In the genomic region with DNA sequence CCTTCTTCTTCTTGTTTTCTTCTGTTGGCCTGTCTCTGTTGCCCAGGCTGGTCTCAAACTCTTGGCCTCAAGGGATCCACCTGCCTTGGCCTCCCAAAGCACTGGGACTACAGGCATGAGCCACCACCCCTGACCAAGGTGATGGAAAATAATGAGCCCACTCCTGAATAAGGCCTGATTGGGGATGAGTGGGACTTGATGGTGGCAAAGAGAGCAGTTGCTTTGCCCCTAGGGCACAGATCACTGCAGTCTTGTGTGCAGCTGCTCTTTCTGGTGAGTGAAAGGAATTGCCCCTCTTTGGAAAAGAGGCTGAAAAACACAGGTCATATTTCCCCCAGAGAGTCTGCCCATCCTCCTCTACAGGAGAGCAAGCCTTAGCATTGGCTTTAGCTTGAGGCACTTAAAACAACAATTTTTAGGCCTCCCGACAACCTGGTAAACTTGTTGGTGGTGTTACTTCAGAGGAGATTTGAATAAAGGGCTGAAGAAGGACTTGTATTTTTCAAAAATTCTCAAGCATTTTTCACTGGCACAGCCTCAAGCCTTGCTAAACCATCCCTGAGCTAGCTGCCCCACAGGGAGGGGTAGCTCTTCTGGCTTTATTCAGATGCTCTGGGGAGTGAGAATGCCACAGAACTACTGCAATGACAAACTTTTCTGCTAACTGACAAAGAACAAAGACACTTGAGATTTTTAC, we compare ENCODE assay signal across 9 cellular contexts. TPM values are rescaled to one million over a fixed set of nuclear protein-coding genes. Genes with fewer than 3 reads are reported as not detected.
DNase-seq lines count a peak whose midpoint lies in the region; ATAC-seq and TF ChIP-seq lines count a peak whose summit lies in the region.
"Had no signal": no experiment of that assay in that cellular context is flagged by ENCODE, and none has a peak within 500 bp of the region (broad histone marks: within the 10 kb centered on the region; RNA-seq: fewer than 3 reads in every experiment).

No MANE protein-coding gene starts in this region.

- H3K36me3 ChIP-seq in WERI-Rb-1 = no peaks in the 10 kb centered on the region

- peak; percentile 54 for DNase-seq in activated CD4-positive, alpha-beta T cell treated with anti-CD3 and anti-CD28 coated beads for 36 hours
- no peak for DNase-seq in activated CD4-positive, alpha-beta T cell treated with anti-CD3 and anti-CD28 coated beads for 4 hours
- DNase-seq in RPMI7951 (ENCODE audit: low read depth) = peak; percentile 86
- DNase-seq in endothelial cell (ENCODE audit: low spot score) = no peak
- no peak for DNase-seq in stimulated activated naive CD8-positive, alpha-beta T cell treated with anti-CD3 and anti-CD28 coated beads, Interleukin-15, Interleukin-2, amounts not matched to agents 100 U/mL and 50 U/mL, for 24 hours
- DNase-seq in mucosa of gallbladder (ENCODE audit: low spot score) = no peak
- DNase-seq in iPS-NIHi11 (ENCODE audit: low spot score) = no peak
- no peak for DNase-seq in WERI-Rb-1
- DNase-seq: activated effector memory CD4-positive, alpha-beta T cell treated with Interleukin-2 at 50 U/mL for 16 hours had no signal

- CTCF ChIA-PET in activated CD4-positive, alpha-beta T cell treated with anti-CD3 and anti-CD28 coated beads for 36 hours (lab: Charles Lee) = interaction anchor here (0.6 to 3.8 kb wide), 8 partner anchors 39 to 526 kb away, joined by 3 to 47 read pairs (median 3); partner anchors contain the start of gene NAE1

- H3K4me1 Mint-ChIP-seq in activated CD4-positive, alpha-beta T cell treated with anti-CD3 and anti-CD28 coated beads for 36 hours = peaks cover 55% of the 10 kb centered on the region
- peaks cover 2% of the 10 kb centered on the region for H3K4me1 Mint-ChIP-seq in endothelial cell (ENCODE audit: unreplicated experiment)

- intact Hi-C loops in activated CD4-positive, alpha-beta T cell treated with anti-CD3 and anti-CD28 coated beads for 36 hours (cut with DNase I, micrococcal nuclease) = loop anchor here (1.0 to 10.0 kb wide), 2 partner anchors 349 to 352 kb away; no protein-coding TSS in a partner anchor

- peaks cover 4% of the 10 kb centered on the region for H3K36me3 Mint-ChIP-seq in activated CD4-positive, alpha-beta T cell treated with anti-CD3 and anti-CD28 coated beads for 36 hours (ENCODE audit: low read depth)
- H3K36me3 Mint-ChIP-seq in endothelial cell (ENCODE audit: low read depth, unreplicated experiment) = no peaks in the 10 kb centered on the region

- H3K27me3 ChIP-seq in WERI-Rb-1 (ENCODE audit: insufficient read depth, low read depth, severe bottlenecking) = no peaks in the 10 kb centered on the region

- no peak for TF ChIP-seq CTCF in endothelial cell (IDR thresholded peaks at IDR 0.05; ENCODE audit: unreplicated experiment)
- TF ChIP-seq CTCF in WERI-Rb-1 (IDR thresholded peaks at IDR 0.05; ENCODE audit: low read depth, low read length) = no peak

- ATAC-seq in activated CD4-positive, alpha-beta T cell treated with anti-CD3 and anti-CD28 coated beads for 36 hours = peak; percentile 35
- peak; percentile 17 for ATAC-seq in stimulated activated naive CD8-positive, alpha-beta T cell treated with anti-CD3 and anti-CD28 coated beads, Interleukin-15, Interleukin-2, amounts not matched to agents 100 U/mL and 50 U/mL, for 24 hours

- H3K4me3 ChIP-seq in WERI-Rb-1 (ENCODE audit: low read depth, low read length) = no peak overlapping the region

- H3K9me3 ChIP-seq in WERI-Rb-1 (ENCODE audit: severe bottlenecking) = no peaks in the 10 kb centered on the region

- H3K27me3 Mint-ChIP-seq in activated CD4-positive, alpha-beta T cell treated with anti-CD3 and anti-CD28 coated beads for 36 hours = no peaks in the 10 kb centered on the region
- H3K27me3 Mint-ChIP-seq in endothelial cell (ENCODE audit: unreplicated experiment) = peaks cover 5% of the 10 kb centered on the region

- H3K9me3 Mint-ChIP-seq in activated CD4-positive, alpha-beta T cell treated with anti-CD3 and anti-CD28 coated beads for 36 hours (ENCODE audit: low read depth) = peaks cover 4% of the 10 kb centered on the region
- H3K9me3 Mint-ChIP-seq in endothelial cell (ENCODE audit: unreplicated experiment) = no peaks in the 10 kb centered on the region

- H3K4me3 Mint-ChIP-seq in activated CD4-positive, alpha-beta T cell treated with anti-CD3 and anti-CD28 coated beads for 36 hours = peak overlapping the region; percentile 34
- peak overlapping the region; percentile 11 for H3K4me3 Mint-ChIP-seq in endothelial cell (ENCODE audit: unreplicated experiment)

- POLR2A ChIA-PET in activated CD4-positive, alpha-beta T cell treated with anti-CD3 and anti-CD28 coated beads for 36 hours (lab: Charles Lee) = interaction anchor here (0.6 kb wide), 1 partner anchor 364 kb away, joined by 5 read pairs; no protein-coding TSS in a partner anchor

- no peak overlapping the region for H3K27ac ChIP-seq in WERI-Rb-1

- H3K27ac Mint-ChIP-seq in activated CD4-positive, alpha-beta T cell treated with anti-CD3 and anti-CD28 coated beads for 36 hours = peak overlapping the region; percentile 92
- H3K27ac Mint-ChIP-seq in endothelial cell (ENCODE audit: unreplicated experiment) = no peak overlapping the region

RNA-seq across cellular contexts. Expression of gene PDP2, which starts 6.1 kb away (rescaled TPM):
- total RNA-seq in activated CD4-positive, alpha-beta T cell treated with anti-CD3 and anti-CD28 coated beads for 36 hours = 10 to 100 TPM; 27.8 to 36.6 TPM
- total RNA-seq in RPMI7951 (2014; rRNA removed; shearing (Covaris generic)) = 6.1 and 6.6 TPM in 2 replicates
- 11.3 TPM for total RNA-seq in endothelial cell (ENCODE audit: unreplicated experiment)
- total RNA-seq in mucosa of gallbladder = 18.6 TPM

RNA-seq across cellular contexts. Expression of gene CA7, which starts 30.0 kb away (rescaled TPM):
- total RNA-seq in activated CD4-positive, alpha-beta T cell treated with anti-CD3 and anti-CD28 coated beads for 36 hours = under 1 TPM in 1 of 2 experiments, not detected in 1; 0.16 TPM
- total RNA-seq in RPMI7951 (2014; rRNA removed; shearing (Covaris generic)) = not detected in 2 replicates
- not detected for total RNA-seq in endothelial cell (ENCODE audit: unreplicated experiment)
- not detected for total RNA-seq in mucosa of gallbladder

RNA-seq across cellular contexts. Expression of gene NAE1, which starts 43.5 kb away (rescaled TPM):
- total RNA-seq in activated CD4-positive, alpha-beta T cell treated with anti-CD3 and anti-CD28 coated beads for 36 hours = 100 to 1,000 TPM; 102 to 125 TPM
- 125 and 135 TPM in 2 replicates for total RNA-seq in RPMI7951 (2014; rRNA removed; shearing (Covaris generic))
- total RNA-seq in endothelial cell (ENCODE audit: unreplicated experiment) (63.9 TPM), mucosa of gallbladder (46.1 TPM)

RNA-seq across cellular contexts. Expression of gene CDH16, which starts 44.5 kb away (rescaled TPM):
- total RNA-seq in activated CD4-positive, alpha-beta T cell treated with anti-CD3 and anti-CD28 coated beads for 36 hours = not detected
- total RNA-seq in RPMI7951 (2014; rRNA removed; shearing (Covaris generic)) = not detected in 2 replicates
- not detected for total RNA-seq in endothelial cell (ENCODE audit: unreplicated experiment)
- 8.7 TPM for total RNA-seq in mucosa of gallbladder

RNA-seq across cellular contexts. Expression of gene RRAD, which starts 51.1 kb away (rescaled TPM):
- under 1 TPM; 0.19 to 0.55 TPM for total RNA-seq in activated CD4-positive, alpha-beta T cell treated with anti-CD3 and anti-CD28 coated beads for 36 hours
- total RNA-seq in RPMI7951 (2014; rRNA removed; shearing (Covaris generic)) = 3.4 and 5.1 TPM in 2 replicates
- total RNA-seq in endothelial cell (ENCODE audit: unreplicated experiment) (not detected), mucosa of gallbladder (9.4 TPM)

Comparison
In these comparisons a context has a peak if more than half of its experiments do, and no peak if none do; other contexts are left out.
1. DNase-seq: peak in activated CD4-positive, alpha-beta T cell treated with anti-CD3 and anti-CD28 coated beads for 36 hours (single experiment) and RPMI7951 (single experiment); none in activated CD4-positive, alpha-beta T cell treated with anti-CD3 and anti-CD28 coated beads for 4 hours (0 of 2), endothelial cell (single experiment), stimulated activated naive CD8-positive, alpha-beta T cell treated with anti-CD3 and anti-CD28 coated beads, Interleukin-15, Interleukin-2, amounts not matched to agents 100 U/mL and 50 U/mL, for 24 hours (single experiment), mucosa of gallbladder (single experiment), iPS-NIHi11 (single experiment) and WERI-Rb-1 (single experiment).